13 cellular contexts compared by ENCODE assay signal in the genomic region with DNA sequence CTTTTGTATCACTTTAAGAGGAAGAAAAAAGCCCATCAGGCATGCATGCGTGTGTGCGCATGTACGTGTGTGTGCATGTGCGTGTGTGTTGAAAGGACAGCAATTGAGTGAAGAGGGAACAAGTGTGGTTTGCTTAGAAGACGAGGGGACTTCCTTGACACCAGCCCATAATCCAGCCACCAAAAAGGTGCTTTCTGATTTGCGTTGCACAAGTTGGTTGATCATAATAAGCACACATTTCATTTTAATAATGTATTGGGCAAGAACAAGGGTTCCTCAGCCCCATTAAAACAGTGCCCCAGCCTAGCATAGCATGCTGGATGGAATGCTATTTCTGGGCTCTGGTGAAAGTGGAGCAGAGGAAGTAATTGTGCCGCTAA.
DNase-seq lines count a peak whose midpoint lies in the region; ATAC-seq and TF ChIP-seq lines count a peak whose summit lies in the region.
"Had no signal": no experiment of that assay in that cellular context is flagged by ENCODE, and none has a peak within 500 bp of the region (broad histone marks: within the 10 kb centered on the region; RNA-seq: fewer than 3 reads in every experiment).

No MANE protein-coding gene starts in this region.

- H3K4me3 ChIP-seq in adipocyte (ENCODE audit: low read length) = no peak overlapping the region
- no peak overlapping the region for H3K4me3 ChIP-seq in naive thymus-derived CD4-positive, alpha-beta T cell (ENCODE audit: low read length)

- H3K4me3 Mint-ChIP-seq in CD14-positive monocyte = peak overlapping the region; percentile 10 to 84
- H3K4me3 Mint-ChIP-seq in naive thymus-derived CD4-positive, alpha-beta T cell = peak overlapping the region in 1 of 10 donors; percentile 57
- H3K4me3 Mint-ChIP-seq: activated naive CD8-positive, alpha-beta T cell treated with anti-CD3 and anti-CD28 coated beads, Interleukin-2, amount 50 U/mL, for 24 hours; natural killer cell treated with Interleukin-12 subunit alpha and Interleukin-12 subunit beta and Interleukin-15 and Interleukin-18, amount 100 ng/mL, for 72 hours had no signal

- POLR2A ChIA-PET in naive thymus-derived CD4-positive, alpha-beta T cell (lab: Charles Lee) = no interaction called here

- H3K27me3 ChIP-seq in adipocyte (replicated peaks; ENCODE audit: control insufficient read depth, insufficient read depth, low read length) = peaks cover 43% of the 10 kb centered on the region
- H3K27me3 ChIP-seq in naive thymus-derived CD4-positive, alpha-beta T cell (ENCODE audit: control insufficient read depth in 2 of 2, insufficient read depth in 2 of 2, low read length in 2 of 2) = peaks cover 0 to 6% of the 10 kb centered on the region in 2 donors

- H3K9me3 ChIP-seq in adipocyte (ENCODE audit: control insufficient read depth, low read length) = no peaks in the 10 kb centered on the region
- no peaks in the 10 kb centered on the region for H3K9me3 ChIP-seq in naive thymus-derived CD4-positive, alpha-beta T cell (ENCODE audit: control insufficient read depth in 2 of 3, low read length in 3 of 3)

- intact Hi-C loops in CD14-positive monocyte (cut with micrococcal nuclease) = loop anchor here (2.0 to 5.0 kb wide), 2 partner anchors 16 to 43 kb away; no protein-coding TSS in a partner anchor
- intact Hi-C loops in naive thymus-derived CD4-positive, alpha-beta T cell (cut with micrococcal nuclease) = no loop called here

- in situ Hi-C loops in KBM-7 (cut with MboI; ENCODE audit: low pct_unique_long_range_greater_than_20kb, low sequenced_read_pairs) = no loop called here

- H3K27ac Mint-ChIP-seq in CD14-positive monocyte = peak overlapping the region; percentile 88 to 93 (median 91)
- no peak overlapping the region for H3K27ac Mint-ChIP-seq in naive thymus-derived CD4-positive, alpha-beta T cell
- H3K27ac Mint-ChIP-seq: activated naive CD8-positive, alpha-beta T cell treated with anti-CD3 and anti-CD28 coated beads, Interleukin-2, amount 50 U/mL, for 24 hours; natural killer cell treated with Interleukin-12 subunit alpha and Interleukin-12 subunit beta and Interleukin-15 and Interleukin-18, amount 100 ng/mL, for 72 hours had no signal

- peaks cover 0 to 3% of the 10 kb centered on the region in 2 donors for H3K36me3 Mint-ChIP-seq in CD14-positive monocyte
- H3K36me3 Mint-ChIP-seq in naive thymus-derived CD4-positive, alpha-beta T cell = peaks cover 0 to 7% (median 4%) of the 10 kb centered on the region in 5 donors
- H3K36me3 Mint-ChIP-seq: natural killer cell treated with Interleukin-12 subunit alpha and Interleukin-12 subunit beta and Interleukin-15 and Interleukin-18, amount 100 ng/mL, for 72 hours had no signal

- ATAC-seq in naive thymus-derived CD4-positive, alpha-beta T cell = peak; percentile 72
- ATAC-seq in HG02623 (IDR thresholded peaks at IDR 0.05; ENCODE audit: unreplicated experiment) (no peak), GM18498 (IDR thresholded peaks at IDR 0.05; ENCODE audit: unreplicated experiment) (no peak)
- ATAC-seq: activated naive CD8-positive, alpha-beta T cell treated with anti-CD3 and anti-CD28 coated beads, Interleukin-2, amount 50 U/mL, for 24 hours; HCT116; natural killer cell treated with Interleukin-12 subunit alpha and Interleukin-12 subunit beta and Interleukin-15 and Interleukin-18, amount 100 ng/mL, for 72 hours had no signal

- no peak overlapping the region for H3K9ac ChIP-seq in adipocyte (ENCODE audit: low read length)

- H3K9me3 Mint-ChIP-seq in CD14-positive monocyte = peaks cover 0 to 7% (median 3%) of the 10 kb centered on the region in 7 donors
- peaks cover 5 to 34% (median 14%) of the 10 kb centered on the region in 11 donors for H3K9me3 Mint-ChIP-seq in naive thymus-derived CD4-positive, alpha-beta T cell
- H3K9me3 Mint-ChIP-seq: natural killer cell treated with Interleukin-12 subunit alpha and Interleukin-12 subunit beta and Interleukin-15 and Interleukin-18, amount 100 ng/mL, for 72 hours had no signal

- no peak for TF ChIP-seq CTCF in CD14-positive monocyte (IDR thresholded peaks at IDR 0.05)

- CTCF ChIA-PET in naive thymus-derived CD4-positive, alpha-beta T cell (lab: Charles Lee) = no interaction called here

- peaks cover 0 to 8% (median 1%) of the 10 kb centered on the region in 3 donors for H3K27me3 Mint-ChIP-seq in CD14-positive monocyte (ENCODE audit: low read depth in 3 of 3)
- H3K27me3 Mint-ChIP-seq in naive thymus-derived CD4-positive, alpha-beta T cell = peaks cover 12 to 64% (median 53%) of the 10 kb centered on the region in 5 donors

- DNase-seq in CD14-positive monocyte (ENCODE audit: low spot score) = peak; percentile 83
- DNase-seq in KBM-7 = peak; percentile 34
- peak; percentile 22 for DNase-seq in adipocyte (ENCODE audit: low read depth)
- DNase-seq in naive thymus-derived CD4-positive, alpha-beta T cell = no peak
- no peak for DNase-seq in HPDE6-E6E7 (ENCODE audit: extremely low spot score)
- DNase-seq: activated naive CD8-positive, alpha-beta T cell treated with anti-CD3 and anti-CD28 coated beads, Interleukin-2, amount 50 U/mL, for 24 hours; activated T-cell treated with anti-CD3 and anti-CD28 coated beads for 4 hours; NCI-H2107; stimulated activated naive CD4-positive, alpha-beta T cell had no signal

- H3K4me1 ChIP-seq in adipocyte (ENCODE audit: control insufficient read depth, insufficient read depth, low read length) = peaks cover 13% of the 10 kb centered on the region
- H3K4me1 ChIP-seq in naive thymus-derived CD4-positive, alpha-beta T cell (ENCODE audit: control insufficient read depth in 2 of 2, insufficient read depth in 2 of 2, low read length in 2 of 2) = no peaks in the 10 kb centered on the region

- H3K36me3 ChIP-seq in adipocyte (ENCODE audit: control insufficient read depth, insufficient read depth, low read length, severe bottlenecking) = no peaks in the 10 kb centered on the region
- H3K36me3 ChIP-seq in naive thymus-derived CD4-positive, alpha-beta T cell (ENCODE audit: control insufficient read depth in 2 of 3, insufficient read depth in 3 of 3, low read length in 3 of 3) = no peaks in the 10 kb centered on the region

- peaks cover 35% of the 10 kb centered on the region for H3K4me1 Mint-ChIP-seq in CD14-positive monocyte
- H3K4me1 Mint-ChIP-seq in naive thymus-derived CD4-positive, alpha-beta T cell = peaks cover 5 to 13% (median 9%) of the 10 kb centered on the region in 7 donors

- no peak overlapping the region for H3K27ac ChIP-seq in naive thymus-derived CD4-positive, alpha-beta T cell (ENCODE audit: low read depth, low read length)

Comparison
In these comparisons a context has a peak if more than half of its experiments do, and no peak if none do; other contexts are left out.
1. DNase-seq: peak in CD14-positive monocyte (single experiment), KBM-7 (single experiment) and adipocyte (single experiment); none in naive thymus-derived CD4-positive, alpha-beta T cell (0 of 9) and HPDE6-E6E7 (single experiment).
2. H3K27ac Mint-ChIP-seq: peak in CD14-positive monocyte (7 of 7); none in naive thymus-derived CD4-positive, alpha-beta T cell (0 of 9).
3. intact Hi-C loops: an anchor here in CD14-positive monocyte (2.0 to 5.0 kb wide); none called in naive thymus-derived CD4-positive, alpha-beta T cell.